10 cellular contexts compared by ENCODE assay signal in the genomic region with DNA sequence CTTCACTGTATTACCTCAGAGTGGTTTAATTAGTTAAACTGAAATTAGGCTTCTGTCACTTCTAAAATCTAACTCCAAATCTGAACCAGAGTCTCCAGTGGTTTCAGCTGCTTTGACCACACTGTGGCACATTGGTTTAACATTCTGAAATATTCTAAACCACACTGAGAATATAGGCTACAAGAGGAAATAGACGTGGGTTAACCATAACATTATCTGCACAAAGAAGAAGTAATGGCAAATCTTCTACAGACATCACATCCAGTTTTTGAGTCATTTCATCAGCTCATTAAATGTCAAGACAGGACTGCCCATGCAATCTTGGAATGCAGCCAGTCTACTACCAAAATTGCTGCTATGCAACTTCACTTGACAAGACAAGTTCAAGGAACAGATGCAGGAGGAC.
DNase-seq lines count a peak whose midpoint lies in the region; ATAC-seq, FAIRE-seq and TF ChIP-seq lines count a peak whose summit lies in the region.
"Had no signal": no experiment of that assay in that cellular context is flagged by ENCODE, and none has a peak within 500 bp of the region (broad histone marks: within the 10 kb centered on the region; RNA-seq: fewer than 3 reads in every experiment).

No MANE protein-coding gene starts in this region.

- no peaks in the 10 kb centered on the region for H3K4me1 ChIP-seq in astrocyte (ENCODE audit: insufficient read depth, low read length)
- peaks cover 11% of the 10 kb centered on the region for H3K4me1 ChIP-seq in CD8-positive, alpha-beta T cell (ENCODE audit: insufficient read depth, low read length)

- CTCF ChIA-PET in CD8-positive, alpha-beta T cell (lab: Charles Lee): no interaction called here

- no peaks in the 10 kb centered on the region for H3K36me3 ChIP-seq in astrocyte (ENCODE audit: insufficient read depth, low read length)
- H3K36me3 ChIP-seq in CD8-positive, alpha-beta T cell (ENCODE audit: insufficient read depth, low read length): no peaks in the 10 kb centered on the region

- intact Hi-C loops in CD8-positive, alpha-beta T cell (cut with DNase I, micrococcal nuclease): no loop called here

- no peak overlapping the region for H3K4me3 ChIP-seq in astrocyte (ENCODE audit: insufficient read depth, low read depth, low read length)
- H3K4me3 ChIP-seq in CD8-positive, alpha-beta T cell (ENCODE audit: low read depth, low read length): no peak overlapping the region

- H3K9ac ChIP-seq in astrocyte (ENCODE audit: low read length): no peak overlapping the region

- FAIRE-seq in D721Med (lab: Jason Lieb, UNC) (peak; percentile 11), GM19239 (lab: Jason Lieb, UNC) (peak; percentile 33), astrocyte (lab: Jason Lieb, UNC) (peak; percentile 77)

- no peaks in the 10 kb centered on the region for H3K27me3 Mint-ChIP-seq in astrocyte (ENCODE audit: low read depth, unreplicated experiment)
- H3K27me3 Mint-ChIP-seq in CD8-positive, alpha-beta T cell (ENCODE audit: low read depth): peaks cover 9% of the 10 kb centered on the region

- H3K4me2 ChIP-seq in astrocyte (ENCODE audit: low read length): no peak overlapping the region

- ATAC-seq in HG03457 (IDR thresholded peaks at IDR 0.05; ENCODE audit: unreplicated experiment): peak; percentile 90
- ATAC-seq in stimulated activated effector memory CD8-positive, alpha-beta T cell treated with anti-CD3 and anti-CD28 coated beads, Interleukin-12 subunit alpha, Interleukin-12 subunit beta, amount 100 ng/mL, for 72 hours: peak; percentile 99
- ATAC-seq in CD8-positive, alpha-beta T cell: no peak

- TF ChIP-seq CTCF in D721Med (IDR thresholded peaks at IDR 0.05; ENCODE audit: insufficient read depth, missing control alignments) (no peak), astrocyte (IDR thresholded peaks at IDR 0.05; ENCODE audit: insufficient read depth, low read depth, low read length) (no peak)
- TF ChIP-seq CTCF in CD8-positive, alpha-beta T cell (IDR thresholded peaks at IDR 0.05): no peak

- no peaks in the 10 kb centered on the region for H3K9me3 ChIP-seq in astrocyte (ENCODE audit: insufficient read depth, low read depth, low read length)
- H3K9me3 ChIP-seq in CD8-positive, alpha-beta T cell (ENCODE audit: low read length): no peaks in the 10 kb centered on the region

- H3K27ac Mint-ChIP-seq in astrocyte (ENCODE audit: unreplicated experiment): no peak overlapping the region
- H3K27ac Mint-ChIP-seq in stimulated activated effector memory CD8-positive, alpha-beta T cell treated with anti-CD3 and anti-CD28 coated beads, Interleukin-12 subunit alpha, Interleukin-12 subunit beta, amount 100 ng/mL, for 72 hours: peak overlapping the region; percentile 76
- H3K27ac Mint-ChIP-seq in CD8-positive, alpha-beta T cell: no peak overlapping the region
- H3K27ac Mint-ChIP-seq: dendritic cell treated with granulocyte-macrophage colony-stimulating factor and Interleukin-4, amounts not matched to agents 40 ng/mL and 50 ng/mL, for 4 days had no signal

- H3K27me3 ChIP-seq in astrocyte (ENCODE audit: insufficient read depth, low read length): no peaks in the 10 kb centered on the region
- no peaks in the 10 kb centered on the region for H3K27me3 ChIP-seq in CD8-positive, alpha-beta T cell (ENCODE audit: insufficient read depth, low read length)

- H3K9me3 Mint-ChIP-seq in astrocyte (ENCODE audit: unreplicated experiment): no peaks in the 10 kb centered on the region
- H3K9me3 Mint-ChIP-seq in stimulated activated effector memory CD8-positive, alpha-beta T cell treated with anti-CD3 and anti-CD28 coated beads, Interleukin-12 subunit alpha, Interleukin-12 subunit beta, amount 100 ng/mL, for 72 hours: no peaks in the 10 kb centered on the region
- no peaks in the 10 kb centered on the region for H3K9me3 Mint-ChIP-seq in CD8-positive, alpha-beta T cell
- H3K9me3 Mint-ChIP-seq: dendritic cell treated with granulocyte-macrophage colony-stimulating factor and Interleukin-4, amounts not matched to agents 40 ng/mL and 50 ng/mL, for 4 days had no signal

- POLR2A ChIA-PET in CD8-positive, alpha-beta T cell (lab: Charles Lee): no interaction called here

- H3K4me3 Mint-ChIP-seq in astrocyte (ENCODE audit: unreplicated experiment): no peak overlapping the region
- no peak overlapping the region for H3K4me3 Mint-ChIP-seq in stimulated activated effector memory CD8-positive, alpha-beta T cell treated with anti-CD3 and anti-CD28 coated beads, Interleukin-12 subunit alpha, Interleukin-12 subunit beta, amount 100 ng/mL, for 72 hours
- H3K4me3 Mint-ChIP-seq in CD8-positive, alpha-beta T cell: no peak overlapping the region
- H3K4me3 Mint-ChIP-seq: dendritic cell treated with granulocyte-macrophage colony-stimulating factor and Interleukin-4, amounts not matched to agents 40 ng/mL and 50 ng/mL, for 4 days had no signal

- H3K36me3 Mint-ChIP-seq in astrocyte (ENCODE audit: low read depth, unreplicated experiment): no peaks in the 10 kb centered on the region
- H3K36me3 Mint-ChIP-seq in stimulated activated effector memory CD8-positive, alpha-beta T cell treated with anti-CD3 and anti-CD28 coated beads, Interleukin-12 subunit alpha, Interleukin-12 subunit beta, amount 100 ng/mL, for 72 hours: peaks cover 6% of the 10 kb centered on the region
- no peaks in the 10 kb centered on the region for H3K36me3 Mint-ChIP-seq in CD8-positive, alpha-beta T cell

- peaks cover 6% of the 10 kb centered on the region for H3K79me2 ChIP-seq in astrocyte (ENCODE audit: insufficient read depth, low read length)

- H3K27ac ChIP-seq in astrocyte (ENCODE audit: low read depth, low read length): no peak overlapping the region
- H3K27ac ChIP-seq in CD8-positive, alpha-beta T cell (ENCODE audit: low read depth, low read length): no peak overlapping the region
- H3K27ac ChIP-seq: HL-60 had no signal

- no peak for DNase-seq in D721Med (ENCODE audit: insufficient read length, low spot score)
- no peak for DNase-seq in GM19239 (ENCODE audit: insufficient read length, low spot score)
- peak; percentile 62 for DNase-seq in astrocyte (ENCODE audit: low read depth)
- peak; percentile 9 to 68 for DNase-seq in stimulated activated effector memory CD8-positive, alpha-beta T cell treated with anti-CD3 and anti-CD28 coated beads, Interleukin-12 subunit alpha, Interleukin-12 subunit beta, amount 100 ng/mL, for 72 hours (ENCODE audit: low spot score in 2 of 2)
- no peak for DNase-seq in NCI-H524 treated with DMSO at 0.1 percent for 48 hours (lab: John Stamatoyannopoulos, UW)
- DNase-seq in activated CD4-positive, CD25-positive, alpha-beta regulatory T cell treated with anti-CD3 and anti-CD28 coated beads, Interleukin-2, amount 50 U/mL, for 72 hours: no peak
- DNase-seq in CD8-positive, alpha-beta T cell: no peak

- peaks cover 15% of the 10 kb centered on the region for H3K4me1 Mint-ChIP-seq in astrocyte (ENCODE audit: low read depth, unreplicated experiment)
- H3K4me1 Mint-ChIP-seq in stimulated activated effector memory CD8-positive, alpha-beta T cell treated with anti-CD3 and anti-CD28 coated beads, Interleukin-12 subunit alpha, Interleukin-12 subunit beta, amount 100 ng/mL, for 72 hours: peaks cover 13% of the 10 kb centered on the region
- H3K4me1 Mint-ChIP-seq in CD8-positive, alpha-beta T cell (ENCODE audit: low read depth): peaks cover 15% of the 10 kb centered on the region

- H2AFZ ChIP-seq in astrocyte (ENCODE audit: low read depth, low read length): no peak overlapping the region

- H4K20me1 ChIP-seq in astrocyte (ENCODE audit: insufficient read depth, low read length): peaks cover 14% of the 10 kb centered on the region

Comparison
In these comparisons a context has a peak if more than half of its experiments do, and no peak if none do; other contexts are left out.
1. DNase-seq: peak in astrocyte (single experiment) and stimulated activated effector memory CD8-positive, alpha-beta T cell treated with anti-CD3 and anti-CD28 coated beads, Interleukin-12 subunit alpha, Interleukin-12 subunit beta, amount 100 ng/mL, for 72 hours (2 of 2); none in D721Med (single experiment), GM19239 (single experiment), NCI-H524 treated with DMSO at 0.1 percent for 48 hours (single experiment), activated CD4-positive, CD25-positive, alpha-beta regulatory T cell treated with anti-CD3 and anti-CD28 coated beads, Interleukin-2, amount 50 U/mL, for 72 hours (single experiment) and CD8-positive, alpha-beta T cell (0 of 7).